In genomic region chr2:153163055-153163454, GRCh38 we compare ENCODE assay signal across 9 cellular contexts.
DNase-seq lines count a peak whose midpoint lies in the region; ATAC-seq and TF ChIP-seq lines count a peak whose summit lies in the region.
"Had no signal": no experiment of that assay in that cellular context is flagged by ENCODE, and none has a peak within 500 bp of the region (broad histone marks: within the 10 kb centered on the region; RNA-seq: fewer than 3 reads in every experiment).

No MANE protein-coding gene starts in this region.

- no peak overlapping the region for H3K4me2 ChIP-seq in neural progenitor cell

- H3K36me3 Mint-ChIP-seq in neural progenitor cell, result no peaks in the 10 kb centered on the region
- H3K36me3 Mint-ChIP-seq: CD8-positive, alpha-beta memory T cell had no signal

- TF ChIP-seq CTCF in brain microvascular endothelial cell (IDR thresholded peaks at IDR 0.05; ENCODE audit: low read depth, low read length, missing control alignments), result peak; percentile 27
- TF ChIP-seq CTCF in neural progenitor cell (IDR thresholded peaks at IDR 0.05), result peak; percentile 76

- H3K27ac Mint-ChIP-seq in neural progenitor cell, result no peak overlapping the region
- H3K27ac Mint-ChIP-seq: CD8-positive, alpha-beta memory T cell had no signal

- H3K4me3 Mint-ChIP-seq in neural progenitor cell, result no peak overlapping the region
- H3K4me3 Mint-ChIP-seq: CD8-positive, alpha-beta memory T cell had no signal

- no peaks in the 10 kb centered on the region for H3K4me1 ChIP-seq in neural progenitor cell

- no peaks in the 10 kb centered on the region for H4K20me1 ChIP-seq in neural progenitor cell (ENCODE audit: low read depth)

- no peak overlapping the region for H2AFZ ChIP-seq in neural progenitor cell (replicated peaks)

- no peaks in the 10 kb centered on the region for H3K4me1 Mint-ChIP-seq in neural progenitor cell
- H3K4me1 Mint-ChIP-seq: CD8-positive, alpha-beta memory T cell had no signal

- H3K9me3 ChIP-seq in neural progenitor cell (ENCODE audit: low read depth), result no peaks in the 10 kb centered on the region

- in situ Hi-C loops in brain microvascular endothelial cell (cut with HindIII; ENCODE audit: low pct_ligation_motif_present, low sequenced_read_pairs), result no loop called here

- H3K27ac ChIP-seq in brain microvascular endothelial cell (no peak overlapping the region), neural progenitor cell (no peak overlapping the region)

- H3K9me3 Mint-ChIP-seq in neural progenitor cell, result no peaks in the 10 kb centered on the region

- TF ChIP-seq POLR2A in GM18505 (IDR thresholded peaks at IDR 0.05; ENCODE audit: borderline replicate concordance, extremely low read depth, insufficient read depth, insufficient read length), result no peak

- DNase-seq in stimulated activated CD4-positive, alpha-beta T cell treated with anti-CD3 and anti-CD28 coated beads, Interleukin-15, amount 100 ng/mL, for 24 hours, result peak; percentile 3
- no peak for DNase-seq in stimulated activated CD4-positive, alpha-beta T cell treated with anti-CD3 and anti-CD28 coated beads, Interleukin-4, amount 100 ng/mL, for 1 hour
- DNase-seq in NCI-H2029 (lab: John Stamatoyannopoulos, UW) (peak; percentile 42), brain microvascular endothelial cell (no peak), neural progenitor cell (ENCODE audit: low spot score) (peak; percentile 84)
- DNase-seq in activated CD4-positive, CD25-positive, alpha-beta regulatory T cell (lab: John Stamatoyannopoulos, UW), result no peak
- no peak for DNase-seq in activated CD4-positive, alpha-beta T cell treated with anti-CD3 and anti-CD28 coated beads for 1 hour

- H3K27me3 Mint-ChIP-seq in neural progenitor cell (ENCODE audit: insufficient read depth, low read depth), result no peaks in the 10 kb centered on the region

- H3K36me3 ChIP-seq in brain microvascular endothelial cell (replicated peaks) (no peaks in the 10 kb centered on the region), neural progenitor cell (no peaks in the 10 kb centered on the region)

- no peaks in the 10 kb centered on the region for H3K79me2 ChIP-seq in neural progenitor cell (ENCODE audit: low read depth)

- ATAC-seq in GM18505 (IDR thresholded peaks at IDR 0.05; ENCODE audit: unreplicated experiment), result no peak

- H3K4me3 ChIP-seq in brain microvascular endothelial cell (ENCODE audit: low read depth, low read length), result no peak overlapping the region
- H3K4me3 ChIP-seq in neural progenitor cell, result no peak overlapping the region

- no peaks in the 10 kb centered on the region for H3F3A ChIP-seq in neural progenitor cell (ENCODE audit: low read depth)

- H3K9ac ChIP-seq in neural progenitor cell, result no peak overlapping the region

- no peaks in the 10 kb centered on the region for H3K27me3 ChIP-seq in brain microvascular endothelial cell (replicated peaks)
- H3K27me3 ChIP-seq in neural progenitor cell, result no peaks in the 10 kb centered on the region

Comparison
In these comparisons a context has a peak if more than half of its experiments do, and no peak if none do; other contexts are left out.
1. DNase-seq: peak in stimulated activated CD4-positive, alpha-beta T cell treated with anti-CD3 and anti-CD28 coated beads, Interleukin-15, amount 100 ng/mL, for 24 hours (single experiment), NCI-H2029 (single experiment) and neural progenitor cell (single experiment); none in stimulated activated CD4-positive, alpha-beta T cell treated with anti-CD3 and anti-CD28 coated beads, Interleukin-4, amount 100 ng/mL, for 1 hour (single experiment), brain microvascular endothelial cell (single experiment), activated CD4-positive, CD25-positive, alpha-beta regulatory T cell (0 of 4) and activated CD4-positive, alpha-beta T cell treated with anti-CD3 and anti-CD28 coated beads for 1 hour (single experiment).